In the genomic region with DNA sequence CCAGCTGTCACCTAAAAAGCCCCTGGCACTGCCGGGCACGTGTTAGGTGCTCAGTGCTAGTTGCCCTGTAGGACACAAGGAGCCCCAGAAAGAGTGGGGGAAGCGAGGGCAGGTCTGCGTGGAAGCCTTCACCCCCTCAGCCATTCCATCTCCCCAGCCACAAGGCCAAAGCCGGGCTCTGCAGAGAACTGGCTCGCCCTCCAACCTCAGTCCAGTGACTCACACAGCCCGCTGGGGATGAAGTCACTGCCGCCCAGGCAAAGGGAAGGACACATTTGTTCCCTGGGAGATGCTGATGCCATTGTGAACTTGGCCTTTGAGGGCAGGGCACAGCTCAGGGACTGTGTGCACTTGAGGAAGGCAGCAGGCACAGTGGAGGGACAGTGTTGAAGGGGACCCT, we compare ENCODE assay signal across 12 cellular contexts. TPM values are rescaled to one million over a fixed set of nuclear protein-coding genes. Genes with fewer than 3 reads are reported as not detected.
DNase-seq lines count a peak whose midpoint lies in the region; ATAC-seq, FAIRE-seq and TF ChIP-seq lines count a peak whose summit lies in the region.
"Had no signal": no experiment of that assay in that cellular context is flagged by ENCODE, and none has a peak within 500 bp of the region (broad histone marks: within the 10 kb centered on the region; RNA-seq: fewer than 3 reads in every experiment).

No MANE protein-coding gene starts in this region.

- 0 out of 2 replicates have a peak, but pooled peaks cover 3% of the 10 kb centered on the region for H4K20me1 ChIP-seq in OCI-LY7 (ENCODE audit: insufficient read depth, low read length)

- no peak for TF ChIP-seq CTCF in AG10803 (conservative IDR thresholded peaks at IDR 0.05; ENCODE audit: low read length)
- TF ChIP-seq CTCF in OCI-LY7 (conservative IDR thresholded peaks at IDR 0.05; ENCODE audit: low read length): no peak

- no peak for ATAC-seq in memory B cell (ENCODE audit: low read depth)

- peaks cover 33% of the 10 kb centered on the region for H3K4me1 Mint-ChIP-seq in memory B cell

- no peak overlapping the region for H3K4me3 ChIP-seq in AG10803 (ENCODE audit: low read length)
- no peak overlapping the region for H3K4me3 ChIP-seq in OCI-LY7 (ENCODE audit: low read depth, low read length, poor library complexity, severe bottlenecking)
- H3K4me3 ChIP-seq: esophagus squamous epithelium had no signal

- H3K9me3 Mint-ChIP-seq in memory B cell: peaks cover 2% of the 10 kb centered on the region
- H3K9me3 Mint-ChIP-seq: activated T-cell treated with anti-CD3 and anti-CD28 coated beads, Interleukin-2, amount 50 U/mL, for 4 hours had no signal

- H3K79me2 ChIP-seq in OCI-LY7 (ENCODE audit: insufficient read depth, low read depth, low read length): peaks cover 22% of the 10 kb centered on the region; the same call in 1 of the 2 replicates
- H3K79me2 ChIP-seq: parathyroid adenoma had no signal

- DNase-seq in AG10803 (ENCODE audit: low read depth) (peak; percentile 57), HTR-8/SVneo (ENCODE audit: insufficient read length, low spot score) (peak; percentile 68), caudate nucleus (lab: John Stamatoyannopoulos, UW) (peak in 28 of 61 donors; percentile 17 to 66 (median 40)), memory B cell (ENCODE audit: low spot score in 2 of 2) (no peak), T-helper 9 cell (no peak), OCI-LY7 (ENCODE audit: low spot score) (no peak), NCI-H510A treated with DMSO at 0.1 percent for 48 hours (lab: John Stamatoyannopoulos, UW) (no peak), NCI-H146 treated with DMSO at 0.1 percent for 48 hours (lab: John Stamatoyannopoulos, UW; ENCODE audit: unreplicated experiment) (no peak)
- DNase-seq: activated T-cell treated with anti-CD3 and anti-CD28 coated beads, Interleukin-2, amount 50 U/mL, for 4 hours; esophagus squamous epithelium; SHP77 treated with DMSO at 0.1 percent for 48 hours had no signal

- H3K4me3 Mint-ChIP-seq in memory B cell: no peak overlapping the region
- H3K4me3 Mint-ChIP-seq: activated T-cell treated with anti-CD3 and anti-CD28 coated beads, Interleukin-2, amount 50 U/mL, for 4 hours had no signal

- H3K27ac ChIP-seq in caudate nucleus (ENCODE audit: low read depth, low read length) (peak overlapping the region; percentile 36), OCI-LY7 (ENCODE audit: low read depth, low read length, poor library complexity, severe bottlenecking) (no peak overlapping the region)
- H3K27ac ChIP-seq: esophagus squamous epithelium, parathyroid adenoma had no signal

- H3K9me3 ChIP-seq in OCI-LY7 (ENCODE audit: low read length): no peaks in the 10 kb centered on the region
- H3K9me3 ChIP-seq: esophagus squamous epithelium had no signal

- intact Hi-C loops in OCI-LY7 (cut with micrococcal nuclease; ENCODE audit: unreplicated experiment): loop anchor here (10.0 kb wide), 1 partner anchor 1300 kb away; no protein-coding TSS in a partner anchor

- FAIRE-seq in HTR-8/SVneo (lab: Jason Lieb, UNC): peak; percentile 44

- POLR2A ChIA-PET in OCI-LY7 (lab: Charles Lee): interaction anchor here (1.2 kb wide), 1 partner anchor 12 kb away, joined by 3 read pairs; no protein-coding TSS in a partner anchor

- H3K4me1 ChIP-seq in OCI-LY7 (ENCODE audit: insufficient read depth, low read length, poor library complexity, severe bottlenecking): peaks cover 51% of the 10 kb centered on the region
- H3K4me1 ChIP-seq: parathyroid adenoma had no signal

- H3K36me3 ChIP-seq in OCI-LY7 (ENCODE audit: insufficient read depth, low read length): 0 out of 2 replicates have a peak, but pooled peaks cover 6% of the 10 kb centered on the region
- H3K36me3 ChIP-seq: esophagus squamous epithelium had no signal

- H2AFZ ChIP-seq in OCI-LY7 (ENCODE audit: low read length): no peak overlapping the region
- H2AFZ ChIP-seq: parathyroid adenoma had no signal

- peaks cover 9% of the 10 kb centered on the region for H3K36me3 Mint-ChIP-seq in memory B cell

- no TSS peak for BruUV-seq in OCI-LY7 (replicated peaks; lab: Mats Ljungman, UMichigan)

- no peaks in the 10 kb centered on the region for H3K9me2 ChIP-seq in OCI-LY7 (ENCODE audit: insufficient read depth, low read length)

- CTCF ChIA-PET in OCI-LY7 (lab: Charles Lee; ENCODE audit: unreplicated experiment): no interaction called here

- no peak overlapping the region for H3K4me2 ChIP-seq in OCI-LY7 (ENCODE audit: low read length)

- no peaks in the 10 kb centered on the region for H3K27me3 Mint-ChIP-seq in memory B cell

- peak overlapping the region; percentile 13 for H3K27ac Mint-ChIP-seq in memory B cell

RNA-seq across cellular contexts. Expression of gene IQSEC1, which starts 48.1 kb away (rescaled TPM):
- total RNA-seq in OCI-LY7 (2014; rRNA removed; shearing (Covaris generic)): 24.3 and 25.2 TPM in 2 replicates
- total RNA-seq in OCI-LY7 (2022): 56.3 and 70.1 TPM in 2 replicates

Comparison
In these comparisons a context has a peak if more than half of its experiments do, and no peak if none do; other contexts are left out.
1. DNase-seq: peak in AG10803 (single experiment) and HTR-8/SVneo (single experiment); none in memory B cell (0 of 2), T-helper 9 cell (single experiment), OCI-LY7 (single experiment), NCI-H510A treated with DMSO at 0.1 percent for 48 hours (single experiment) and NCI-H146 treated with DMSO at 0.1 percent for 48 hours (single experiment).